ENCODE assay signal across 11 cellular contexts in the genomic region with DNA sequence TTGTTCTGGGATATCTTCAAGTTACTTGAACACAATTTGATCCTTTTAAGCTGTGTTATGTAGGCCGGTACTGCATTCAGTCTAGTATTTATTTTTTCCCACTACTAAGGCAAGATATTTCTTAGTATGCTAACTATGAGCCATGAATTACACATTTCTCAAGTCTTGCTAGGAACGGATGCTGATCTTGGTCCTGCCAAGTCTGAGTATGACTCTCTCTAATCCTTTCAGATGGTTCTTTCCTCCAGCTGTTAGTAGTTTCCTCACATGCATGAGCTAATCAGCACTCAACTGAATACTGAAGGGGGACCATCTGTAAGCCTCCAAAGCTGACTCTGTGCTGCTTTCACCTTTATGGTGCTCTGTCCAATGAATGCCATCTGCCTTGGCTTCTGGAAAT.
A peak's percentile ranks its signal among the peaks of the same experiment; 100 is the strongest.
DNase-seq lines count a peak whose midpoint lies in the region; ATAC-seq and TF ChIP-seq lines count a peak whose summit lies in the region.
"Had no signal": no experiment of that assay in that cellular context is flagged by ENCODE, and none has a peak within 500 bp of the region (broad histone marks: within the 10 kb centered on the region; RNA-seq: fewer than 3 reads in every experiment).

No MANE protein-coding gene starts in this region.

- ATAC-seq in HG02759 (IDR thresholded peaks at IDR 0.05; ENCODE audit: unreplicated experiment), result no peak
- ATAC-seq in HG02973 (IDR thresholded peaks at IDR 0.05; ENCODE audit: unreplicated experiment), result no peak

- H3K4me1 Mint-ChIP-seq in glutamatergic neuron (ENCODE audit: low read depth, unreplicated experiment), result peaks cover 8% of the 10 kb centered on the region

- H3K36me3 Mint-ChIP-seq in glutamatergic neuron (ENCODE audit: unreplicated experiment), result no peaks in the 10 kb centered on the region

- no peak for TF ChIP-seq CTCF in glutamatergic neuron (IDR thresholded peaks at IDR 0.05; ENCODE audit: partially characterized antibody, unreplicated experiment)

- peaks cover 2% of the 10 kb centered on the region for H3K27me3 Mint-ChIP-seq in glutamatergic neuron (ENCODE audit: unreplicated experiment)

- no peaks in the 10 kb centered on the region for H3K9me3 Mint-ChIP-seq in glutamatergic neuron (ENCODE audit: unreplicated experiment)

- peak overlapping the region; percentile 67 for H3K27ac Mint-ChIP-seq in glutamatergic neuron (ENCODE audit: unreplicated experiment)

- DNase-seq in HS-5 (ENCODE audit: low read depth) (peak; percentile 5), amniotic epithelial cell (ENCODE audit: low read depth) (peak; percentile 74), glutamatergic neuron (no peak), superior temporal gyrus (ENCODE audit: extremely low spot score) (peak; percentile 36)
- no peak for DNase-seq in activated CD8-positive, alpha-beta memory T cell treated with anti-CD3 and anti-CD28 coated beads for 24 hours
- DNase-seq: central memory CD4-positive, alpha-beta T cell; NCI-H2029 treated with DMSO at 0.1 percent for 48 hours; SHP77; trophoblast cell had no signal

- no peak overlapping the region for H3K4me3 Mint-ChIP-seq in glutamatergic neuron (ENCODE audit: unreplicated experiment)

Comparison
In these comparisons a context has a peak if more than half of its experiments do, and no peak if none do; other contexts are left out.
1. DNase-seq: peak in HS-5 (single experiment), amniotic epithelial cell (single experiment) and superior temporal gyrus (single experiment); none in glutamatergic neuron (single experiment) and activated CD8-positive, alpha-beta memory T cell treated with anti-CD3 and anti-CD28 coated beads for 24 hours (single experiment).